ENCODE assay signal across 1 cellular context in genomic region chr16:50667497-50668367, GRCh38.
A peak's percentile ranks its signal among the peaks of the same experiment; 100 is the strongest.
TF ChIP-seq lines count a peak whose summit lies in the region.

No MANE protein-coding gene starts in this region.

TF ChIP-seq in HepG2, 621 proteins besides CTCF, POLR2A, EP300 and RAD21 (continued from another document and continues in another):
- TF ChIP-seq ZNF609 (CRISPR knock-in tag; IDR thresholded peaks at IDR 0.05; ENCODE audit: borderline replicate concordance) (0 out of 2 replicates have a peak, but pooled peaks have one; percentile 19), ZFYVE20 (CRISPR knock-in tag; IDR thresholded peaks at IDR 0.05; ENCODE audit: borderline replicate concordance, low read depth) (no peak), TCF7L2 (IDR thresholded peaks at IDR 0.05; ENCODE audit: low read depth, low read length) (no peak), TSC22D2 (CRISPR knock-in tag; IDR thresholded peaks at IDR 0.05; ENCODE audit: borderline replicate concordance) (no peak), FOXK1 (CRISPR knock-in tag; IDR thresholded peaks at IDR 0.05; ENCODE audit: borderline replicate concordance, low read depth) (no peak), HMGXB4 (CRISPR knock-in tag; IDR thresholded peaks at IDR 0.05; ENCODE audit: borderline replicate concordance in 1 of 2, low read depth in 1 of 2) (peak; percentile 58 to 64), ZNF564 (CRISPR knock-in tag; IDR thresholded peaks at IDR 0.05) (peak; percentile 7; the same call in 1 of the 2 replicates), MXI1 (IDR thresholded peaks at IDR 0.05; ENCODE audit: borderline replicate concordance, low read depth, low read length) (no peak), CEBPZ (IDR thresholded peaks at IDR 0.05; ENCODE audit: low read length) (no peak), ZNF253 (CRISPR knock-in tag; IDR thresholded peaks at IDR 0.05; ENCODE audit: borderline replicate concordance) (no peak), TEF (CRISPR knock-in tag; IDR thresholded peaks at IDR 0.05) (no peak), SP4 (CRISPR knock-in tag; IDR thresholded peaks at IDR 0.05) (peak; percentile 45; the same call in 1 of the 2 replicates), TGIF2 (CRISPR knock-in tag; IDR thresholded peaks at IDR 0.05) (0 out of 2 replicates have a peak, but pooled peaks have one; percentile 8), TEAD3 (CRISPR knock-in tag; optimal IDR thresholded peaks at IDR 0.05; ENCODE audit: borderline replicate concordance) (no peak), ETV6 (CRISPR knock-in tag; conservative IDR thresholded peaks at IDR 0.05) (no peak), ZNF10 (CRISPR knock-in tag; IDR thresholded peaks at IDR 0.05; ENCODE audit: borderline replicate concordance, low read depth) (no peak), ZZZ3 (CRISPR knock-in tag; IDR thresholded peaks at IDR 0.05; ENCODE audit: borderline replicate concordance) (0 out of 2 replicates have a peak, but pooled peaks have one; percentile 21), ZNF234 (CRISPR knock-in tag; conservative IDR thresholded peaks at IDR 0.05) (no peak), TBX2 (CRISPR knock-in tag; IDR thresholded peaks at IDR 0.05; ENCODE audit: borderline replicate concordance) (peak; percentile 29; the same call in 1 of the 2 replicates), HHEX (CRISPR knock-in tag; IDR thresholded peaks at IDR 0.05) (no peak), YY1 (IDR thresholded peaks at IDR 0.05; ENCODE audit: insufficient read depth, insufficient replicate concordance, low read depth, low read length) (no peak), ARID3A (IDR thresholded peaks at IDR 0.05; ENCODE audit: low read depth, low read length) (no peak), CEBPB (IDR thresholded peaks at IDR 0.05; ENCODE audit: borderline replicate concordance, low read depth, low read length) (peak; percentile 35; the same call in 1 of the 2 replicates), ZNF687 (CRISPR knock-in tag; IDR thresholded peaks at IDR 0.05) (peak; percentile 52), KDM3A (CRISPR knock-in tag; IDR thresholded peaks at IDR 0.05; ENCODE audit: low read depth) (no peak), SKIL (CRISPR knock-in tag; IDR thresholded peaks at IDR 0.05; ENCODE audit: borderline replicate concordance) (no peak), PRMT3 (CRISPR knock-in tag; IDR thresholded peaks at IDR 0.05; ENCODE audit: borderline replicate concordance, low read depth) (0 out of 2 replicates have a peak, but pooled peaks have one; percentile 49), ZNF766 (CRISPR knock-in tag; IDR thresholded peaks at IDR 0.05; ENCODE audit: borderline replicate concordance) (peak; percentile 20; the same call in 1 of the 2 replicates), ERF (CRISPR knock-in tag; IDR thresholded peaks at IDR 0.05) (0 out of 2 replicates have a peak, but pooled peaks have one; percentile 1), KDM5B (CRISPR knock-in tag; IDR thresholded peaks at IDR 0.05; ENCODE audit: borderline replicate concordance) (0 out of 2 replicates have a peak, but pooled peaks have one; percentile 57), ISX (CRISPR knock-in tag; conservative IDR thresholded peaks at IDR 0.05) (no peak), HNF4A (CRISPR knock-in tag; IDR thresholded peaks at IDR 0.05) (peak; percentile 52), ZNF354B (CRISPR knock-in tag; IDR thresholded peaks at IDR 0.05) (no peak), STAG1 (CRISPR knock-in tag; IDR thresholded peaks at IDR 0.05) (peak; percentile 51), ZNF768 (CRISPR knock-in tag; IDR thresholded peaks at IDR 0.05) (peak; percentile 36; the same call in 1 of the 2 replicates), ZNF558 (CRISPR knock-in tag; IDR thresholded peaks at IDR 0.05; ENCODE audit: borderline replicate concordance) (no peak), ZFX (CRISPR knock-in tag; IDR thresholded peaks at IDR 0.05; ENCODE audit: low read depth) (peak; percentile 55; the same call in 1 of the 2 replicates), ZNF704 (CRISPR knock-in tag; IDR thresholded peaks at IDR 0.05; ENCODE audit: borderline replicate concordance) (no peak), JUN (CRISPR knock-in tag; IDR thresholded peaks at IDR 0.05) (no peak), KMT2A (CRISPR knock-in tag; IDR thresholded peaks at IDR 0.05) (no peak), CBFB (CRISPR knock-in tag; IDR thresholded peaks at IDR 0.05) (no peak), DNMT1 (CRISPR knock-in tag; IDR thresholded peaks at IDR 0.05) (no peak), KAT7 (CRISPR knock-in tag; IDR thresholded peaks at IDR 0.05; ENCODE audit: borderline replicate concordance) (no peak)
